Comparison of ENCODE assay signal across 1 cellular context in genomic region chr5:74686962-74687751, GRCh38.
TF ChIP-seq lines count a peak whose summit lies in the region.

No MANE protein-coding gene starts in this region.

TF ChIP-seq in GM23338, 12 proteins besides CTCF, POLR2A, EP300 and RAD21:
- TF ChIP-seq ETS1 (IDR thresholded peaks at IDR 0.05), result no peak
- TF ChIP-seq POLR2AphosphoS5 (IDR thresholded peaks at IDR 0.05; ENCODE audit: low read depth), result no peak
- TF ChIP-seq STAT1 (IDR thresholded peaks at IDR 0.05; ENCODE audit: unreplicated experiment), result no peak
- TF ChIP-seq NANOG (IDR thresholded peaks at IDR 0.05; ENCODE audit: borderline replicate concordance), result no peak
- TF ChIP-seq EZH2phosphoT487 (IDR thresholded peaks at IDR 0.05; ENCODE audit: unreplicated experiment), result no peak
- TF ChIP-seq CREB1 (CRISPR knock-in tag; IDR thresholded peaks at IDR 0.05; ENCODE audit: low read depth), result no peak
- no peak for TF ChIP-seq REST (IDR thresholded peaks at IDR 0.05; ENCODE audit: unreplicated experiment)
- TF ChIP-seq ZNF462 (CRISPR knock-in tag; IDR thresholded peaks at IDR 0.05), result no peak
- no peak for TF ChIP-seq JUNB (IDR thresholded peaks at IDR 0.05; ENCODE audit: unreplicated experiment)
- no peak for TF ChIP-seq ZNF331 (CRISPR knock-in tag; IDR thresholded peaks at IDR 0.05; ENCODE audit: low read depth)
- TF ChIP-seq EZH2 (IDR thresholded peaks at IDR 0.05; ENCODE audit: low read depth, unreplicated experiment), result no peak
- no peak for TF ChIP-seq ZNF114 (CRISPR knock-in tag; IDR thresholded peaks at IDR 0.05)
